ENCODE assay signal across 8 cellular contexts in the genomic region with DNA sequence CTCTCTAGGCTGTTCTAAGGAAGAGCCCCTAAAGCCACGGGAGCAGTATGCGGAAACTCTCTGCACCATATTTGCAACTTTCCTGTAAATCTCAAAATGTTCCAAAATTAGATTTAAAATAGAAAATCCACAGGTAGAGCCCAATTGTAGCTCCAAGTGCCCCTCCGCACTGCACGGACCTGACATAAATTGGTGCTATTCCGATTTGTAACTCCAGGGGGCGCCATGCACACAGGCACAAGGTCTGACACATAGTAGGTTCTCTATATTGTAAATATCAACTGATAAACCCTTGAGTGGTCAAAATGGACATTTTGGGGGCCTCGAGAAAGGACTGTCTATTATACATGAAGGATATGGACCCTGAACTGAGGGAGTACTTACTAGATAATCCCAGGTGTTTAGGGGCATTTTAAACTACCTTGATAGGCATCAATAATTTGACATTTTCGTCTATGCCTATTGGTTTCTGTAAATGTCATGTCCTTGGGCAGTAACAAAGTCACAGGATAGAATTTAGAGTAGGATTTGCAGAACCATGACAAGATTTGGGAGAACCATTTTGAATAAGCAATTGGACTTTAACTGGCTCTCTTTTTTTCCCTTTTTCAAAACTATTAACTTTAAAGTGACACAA. TPM values are rescaled to one million over a fixed set of nuclear protein-coding genes. Genes with fewer than 3 reads are reported as not detected.
DNase-seq lines count a peak whose midpoint lies in the region; ATAC-seq, FAIRE-seq and TF ChIP-seq lines count a peak whose summit lies in the region.

No MANE protein-coding gene starts in this region.

- TF ChIP-seq CTCF in AG09319 (IDR thresholded peaks at IDR 0.05; ENCODE audit: low read depth, low read length) (peak; percentile 76), VCaP (conservative IDR thresholded peaks at IDR 0.05) (peak; percentile 99), bronchial epithelial cell (IDR thresholded peaks at IDR 0.05; ENCODE audit: insufficient read depth, low read length, severe bottlenecking) (peak; percentile 71)

- H3K27ac ChIP-seq in VCaP: no peak overlapping the region

- H3K4me3 ChIP-seq in H7 (ENCODE audit: insufficient read depth, low read depth, low read length) (no peak overlapping the region), bronchial epithelial cell (ENCODE audit: low read depth, low read length) (no peak overlapping the region)

- no peak for FAIRE-seq in bronchial epithelial cell (lab: Jason Lieb, UNC)

- H3K36me3 ChIP-seq in H7 (replicated peaks; ENCODE audit: control insufficient read depth, insufficient read depth, low read length): no peaks in the 10 kb centered on the region
- no peaks in the 10 kb centered on the region for H3K36me3 ChIP-seq in bronchial epithelial cell (ENCODE audit: control insufficient read depth, insufficient read depth, low read length)

- DNase-seq in AG09319 (ENCODE audit: extremely low read depth, low read depth): no peak
- peak; percentile 56 for DNase-seq in H7
- DNase-seq in bronchial epithelial cell (ENCODE audit: low read depth): peak; percentile 8
- peak; percentile 20 for DNase-seq in midbrain (lab: John Stamatoyannopoulos, UW)
- DNase-seq in stimulated activated naive CD4-positive, alpha-beta T cell (lab: John Stamatoyannopoulos, UW): peak in 5 of 6 experiments; percentile 8 to 48 (median 36)
- no peak for DNase-seq in GDM1 (lab: John Stamatoyannopoulos, UW)

- H3K27me3 ChIP-seq in H7 (ENCODE audit: control insufficient read depth, insufficient read depth, low read length) (peaks cover 4% of the 10 kb centered on the region), bronchial epithelial cell (ENCODE audit: control insufficient read depth, insufficient read depth, low read length) (no peaks in the 10 kb centered on the region)

- no peak for ATAC-seq in GM19324 (IDR thresholded peaks at IDR 0.05; ENCODE audit: low FRiP score, unreplicated experiment)

RNA-seq across cellular contexts. Expression of gene TMEM132E, which starts 36.6 kb away (rescaled TPM):
- 1.7 and 2.2 TPM in 2 replicates for total RNA-seq in H7 (2014; rRNA removed; shearing (Covaris generic))
- not detected in 2 replicates for total RNA-seq in bronchial epithelial cell

Comparison
In these comparisons a context has a peak if more than half of its experiments do, and no peak if none do; other contexts are left out.
1. DNase-seq: peak in H7 (single experiment), bronchial epithelial cell (single experiment), midbrain (single experiment) and stimulated activated naive CD4-positive, alpha-beta T cell (5 of 6); none in AG09319 (single experiment) and GDM1 (single experiment).
2. Peak in every context shown above with its lines, with median percentiles within 50 percentile points of each other: CTCF ChIP-seq.